ENCODE assay signal across 7 cellular contexts in the genomic region with DNA sequence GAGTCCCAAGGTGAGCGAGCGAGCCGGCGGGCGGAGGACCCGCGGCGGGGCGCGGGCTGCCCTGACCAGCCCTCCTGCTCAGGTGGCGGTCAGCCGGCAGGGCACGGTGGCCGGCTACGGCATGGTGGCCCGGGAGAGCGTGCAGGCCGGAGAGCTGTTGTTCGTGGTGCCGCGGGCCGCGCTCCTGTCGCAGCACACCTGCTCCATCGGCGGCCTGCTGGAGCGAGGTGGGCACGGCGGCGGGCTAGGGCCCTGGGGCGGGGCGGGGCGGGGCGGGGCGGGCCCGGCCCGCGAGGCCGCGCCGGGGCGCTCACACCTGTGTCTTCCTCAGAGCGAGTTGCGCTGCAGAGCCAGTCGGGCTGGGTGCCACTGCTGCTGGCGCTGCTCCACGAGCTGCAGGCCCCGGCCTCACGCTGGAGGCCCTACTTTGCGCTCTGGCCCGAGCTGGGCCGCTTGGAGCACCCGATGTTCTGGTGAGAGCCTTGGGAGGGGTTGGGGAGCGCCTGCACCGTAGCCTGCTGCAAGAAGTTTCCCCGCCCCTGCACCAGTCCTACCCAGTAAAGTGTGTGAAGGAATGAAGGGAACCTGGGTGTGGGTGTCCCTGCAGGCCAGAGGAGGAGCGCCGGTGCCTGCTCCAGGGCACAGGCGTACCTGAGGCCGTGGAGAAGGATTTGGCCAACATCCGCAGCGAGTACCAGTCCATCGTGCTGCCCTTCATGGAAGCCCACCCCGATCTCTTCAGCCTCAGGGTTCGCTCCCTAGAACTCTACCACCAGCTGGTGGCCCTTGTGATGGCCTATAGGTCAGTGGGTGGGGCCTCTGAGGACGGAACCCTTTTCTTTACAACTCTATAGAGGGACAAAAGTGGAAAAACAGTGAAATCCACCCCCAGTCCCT. TPM values are rescaled to one million over a fixed set of nuclear protein-coding genes. Genes with fewer than 3 reads are reported as not detected.
DNase-seq lines count a peak whose midpoint lies in the region; ATAC-seq, FAIRE-seq and TF ChIP-seq lines count a peak whose summit lies in the region.

No MANE protein-coding gene starts in this region.

- no peaks in the 10 kb centered on the region for H3K27me3 Mint-ChIP-seq in activated T-helper 17 cell treated with anti-CD3 and anti-CD28 coated beads, Interleukin-2, amount 50 U/mL, for 72 hours

- ATAC-seq in GM18505 (IDR thresholded peaks at IDR 0.05; ENCODE audit: unreplicated experiment) (peak; percentile 37), gastroesophageal sphincter (peak; percentile 2), pancreas (peak; percentile 70 to 77 (median 73))
- peak; percentile 50 for ATAC-seq in activated T-helper 17 cell treated with anti-CD3 and anti-CD28 coated beads, Interleukin-2, amount 50 U/mL, for 72 hours (replicated peaks)

- TF ChIP-seq EP300 in gastroesophageal sphincter (IDR thresholded peaks at IDR 0.05), result no peak

- intact Hi-C loops in pancreas (cut with DNase I), result no loop called here

- CTCF ChIA-PET in HEK293T (lab: Yijun Ruan, JAX), result no interaction called here

- peak overlapping the region; percentile 81 for H3K27ac Mint-ChIP-seq in activated T-helper 17 cell treated with anti-CD3 and anti-CD28 coated beads, Interleukin-2, amount 50 U/mL, for 72 hours

- peaks cover 30% of the 10 kb centered on the region for H3K4me1 Mint-ChIP-seq in activated T-helper 17 cell treated with anti-CD3 and anti-CD28 coated beads, Interleukin-2, amount 50 U/mL, for 72 hours

- no peak for TF ChIP-seq CTCF in NB4 (IDR thresholded peaks at IDR 0.05; ENCODE audit: low read depth, low read length)
- TF ChIP-seq CTCF in gastroesophageal sphincter (IDR thresholded peaks at IDR 0.05), result no peak
- no peak for TF ChIP-seq CTCF in pancreas (IDR thresholded peaks at IDR 0.05)

- H3K36me3 Mint-ChIP-seq in activated T-helper 17 cell treated with anti-CD3 and anti-CD28 coated beads, Interleukin-2, amount 50 U/mL, for 72 hours (ENCODE audit: low read depth), result peaks cover 54% of the 10 kb centered on the region

- H3K4me3 ChIP-seq in NB4 (ENCODE audit: low read depth, low read length), result peak overlapping the region; percentile 76
- H3K4me3 ChIP-seq in gastroesophageal sphincter, result peak overlapping the region; percentile 92 to 96
- peak overlapping the region; percentile 70 to 97 (median 80) for H3K4me3 ChIP-seq in pancreas

- WGBS in gastroesophageal sphincter (ENCODE audit: low coverage in 1 of 2), 2 donors, result 80% methylated on average over 1 of the region's 66 CpGs; no CpG with 5 or more reads in 1 of the 2 donors
- WGBS in pancreas, 2 donors, result 9 to 15% methylated on average over 47 to 66 of the region's 66 CpGs

- H3K9me3 ChIP-seq in gastroesophageal sphincter (no peaks in the 10 kb centered on the region), pancreas (no peaks in the 10 kb centered on the region)

- H3K4me1 ChIP-seq in gastroesophageal sphincter, result peaks cover 0 to 28% (median 5%) of the 10 kb centered on the region in 3 donors
- peaks cover 5 to 18% (median 7%) of the 10 kb centered on the region in 3 donors for H3K4me1 ChIP-seq in pancreas

- peak overlapping the region; percentile 52 to 90 (median 84) for H3K27ac ChIP-seq in gastroesophageal sphincter
- H3K27ac ChIP-seq in pancreas, result peak overlapping the region; percentile 76 to 88 (median 84)

- TF ChIP-seq POLR2A in GM18505 (IDR thresholded peaks at IDR 0.05; ENCODE audit: borderline replicate concordance, extremely low read depth, insufficient read depth, insufficient read length), result no peak
- TF ChIP-seq POLR2A in NB4 (IDR thresholded peaks at IDR 0.05; ENCODE audit: extremely low read depth, insufficient read length), result no peak
- no peak for TF ChIP-seq POLR2A in gastroesophageal sphincter (IDR thresholded peaks at IDR 0.05)

- FAIRE-seq in pancreas (lab: Jason Lieb, UNC), result no peak

- POLR2A ChIA-PET in HEK293T (lab: Yijun Ruan, JAX), result interaction anchor here (0.9 to 1.6 kb wide), 2 partner anchors 31 to 240 kb away, joined by 3 to 4 read pairs; no protein-coding TSS in a partner anchor

- H3K36me3 ChIP-seq in gastroesophageal sphincter (peaks cover 0 to 47% of the 10 kb centered on the region in 2 donors), pancreas (peaks cover 0 to 32% (median 11%) of the 10 kb centered on the region in 3 donors)

- DNase-seq in HEK293T (ENCODE audit: extremely low spot score) (peak; percentile 36), NB4 (ENCODE audit: low read depth) (peak; percentile 64), pancreas (peak; percentile 67 to 92 (median 81)), dedifferentiated amniotic fluid mesenchymal stem cell (ENCODE audit: extremely low spot score) (no peak)

- H3K27me3 ChIP-seq in gastroesophageal sphincter, result no peaks in the 10 kb centered on the region
- H3K27me3 ChIP-seq in pancreas, result no peaks in the 10 kb centered on the region

- H3K4me3 Mint-ChIP-seq in activated T-helper 17 cell treated with anti-CD3 and anti-CD28 coated beads, Interleukin-2, amount 50 U/mL, for 72 hours, result peak overlapping the region; percentile 91

- no peaks in the 10 kb centered on the region for H3K9me3 Mint-ChIP-seq in activated T-helper 17 cell treated with anti-CD3 and anti-CD28 coated beads, Interleukin-2, amount 50 U/mL, for 72 hours

TF ChIP-seq in HEK293T, 16 proteins besides CTCF, POLR2A, EP300 and RAD21:
- TF ChIP-seq CTBP1 (IDR thresholded peaks at IDR 0.05; ENCODE audit: borderline replicate concordance) (no peak), FOXK2 (IDR thresholded peaks at IDR 0.05) (no peak), FOXA1 (IDR thresholded peaks at IDR 0.05) (no peak), FOXM1 (IDR thresholded peaks at IDR 0.05; ENCODE audit: borderline replicate concordance) (no peak), PKNOX1 (IDR thresholded peaks at IDR 0.05) (no peak), HDGF (IDR thresholded peaks at IDR 0.05; ENCODE audit: borderline replicate concordance) (no peak), ZNF384 (IDR thresholded peaks at IDR 0.05) (no peak), SUZ12 (IDR thresholded peaks at IDR 0.05) (no peak)

RNA-seq across cellular contexts. Expression of gene SETD6, which starts 0.8 kb away (rescaled TPM):
- total RNA-seq in activated T-helper 17 cell treated with anti-CD3 and anti-CD28 coated beads, Interleukin-2, amount 50 U/mL, for 72 hours, result 10 to 100 TPM in 1 of 2 donors, 1 to 10 TPM in 1; 8.9 to 16.2 TPM
- 10 to 100 TPM; 15.5 to 19.8 (median 17.5) TPM for total RNA-seq in gastroesophageal sphincter
- total RNA-seq in pancreas, result 10 to 100 TPM; 13.8 to 23.0 (median 20.2) TPM
- polyA plus RNA-seq in pancreas, result 10 to 100 TPM; 30.6 to 38.2 TPM

RNA-seq across cellular contexts. Expression of gene NDRG4, which starts 16.2 kb away (rescaled TPM):
- 1 to 10 TPM in 1 of 2 donors, under 1 TPM in 1; 0.95 to 7.2 TPM for total RNA-seq in activated T-helper 17 cell treated with anti-CD3 and anti-CD28 coated beads, Interleukin-2, amount 50 U/mL, for 72 hours
- total RNA-seq in gastroesophageal sphincter (1 to 10 TPM; 1.9 to 8.0 (median 7.0) TPM), pancreas (1 to 10 TPM; 2.0 to 6.7 (median 3.9) TPM)
- 10 to 100 TPM; 10.1 to 25.8 TPM for polyA plus RNA-seq in pancreas

Comparison
In these comparisons a context has a peak if more than half of its experiments do, and no peak if none do; other contexts are left out.
1. ATAC-seq: peak in every context shown above with its lines; median percentile 73 in pancreas; 50 in activated T-helper 17 cell treated with anti-CD3 and anti-CD28 coated beads, Interleukin-2, amount 50 U/mL, for 72 hours; 37 in GM18505; 2 in gastroesophageal sphincter.